In genomic region chr18:63074987-63075404, GRCh38 we compare ENCODE assay signal across 8 cellular contexts.
A peak's percentile ranks its signal among the peaks of the same experiment; 100 is the strongest.
DNase-seq lines count a peak whose midpoint lies in the region; ATAC-seq and TF ChIP-seq lines count a peak whose summit lies in the region.

No MANE protein-coding gene starts in this region.

- TF ChIP-seq CTCF in epithelial cell of esophagus (IDR thresholded peaks at IDR 0.05; ENCODE audit: insufficient read depth, low read depth, low read length, missing control alignments): no peak

- peak; percentile 72 for DNase-seq in Daoy (ENCODE audit: low read depth)
- peak; percentile 92 for DNase-seq in NCI-H69 (lab: John Stamatoyannopoulos, UW)
- peak; percentile 42 for DNase-seq in activated T-cell treated with anti-CD3 and anti-CD28 coated beads for 1 hour (ENCODE audit: low read depth)
- peak; percentile 83 for DNase-seq in epithelial cell of esophagus (ENCODE audit: low read depth)
- DNase-seq in stimulated activated CD8-positive, alpha-beta memory T cell treated with anti-CD3 and anti-CD28 coated beads, Interleukin-2, amount 100 ng/mL, for 1 hour (ENCODE audit: low read depth in 2 of 2): peak; percentile 28 to 29

- peaks cover 4% of the 10 kb centered on the region for H3K9me3 ChIP-seq in mononuclear cell (ENCODE audit: low read depth, low read length)

- peaks cover 12% of the 10 kb centered on the region for H3K4me1 ChIP-seq in mononuclear cell (ENCODE audit: insufficient read depth, low read length)

- ATAC-seq in HG02884 (IDR thresholded peaks at IDR 0.05; ENCODE audit: unreplicated experiment): peak; percentile 28
- no peak for ATAC-seq in GM18520 (IDR thresholded peaks at IDR 0.05; ENCODE audit: unreplicated experiment)

- H3K4me3 ChIP-seq in epithelial cell of esophagus (ENCODE audit: low read length) (peak overlapping the region; percentile 63), mononuclear cell (ENCODE audit: low read length) (peak overlapping the region; percentile 44)

- no peaks in the 10 kb centered on the region for H3K27me3 ChIP-seq in mononuclear cell (ENCODE audit: insufficient read depth, low read length)

Comparison
In these comparisons a context has a peak if more than half of its experiments do, and no peak if none do; other contexts are left out.
1. DNase-seq: peak in every context shown above with its lines; median percentile 92 in NCI-H69; 83 in epithelial cell of esophagus; 72 in Daoy; 42 in activated T-cell treated with anti-CD3 and anti-CD28 coated beads for 1 hour; 28 in stimulated activated CD8-positive, alpha-beta memory T cell treated with anti-CD3 and anti-CD28 coated beads, Interleukin-2, amount 100 ng/mL, for 1 hour.